In genomic region chr17:63685021-63685420, GRCh38 we compare ENCODE assay signal across 16 cellular contexts. TPM values are rescaled to one million over a fixed set of nuclear protein-coding genes. Genes with fewer than 3 reads are reported as not detected.
DNase-seq lines count a peak whose midpoint lies in the region; TF ChIP-seq lines count a peak whose summit lies in the region.
"Had no signal": no experiment of that assay in that cellular context is flagged by ENCODE, and none has a peak within 500 bp of the region (broad histone marks: within the 10 kb centered on the region; RNA-seq: fewer than 3 reads in every experiment).

No MANE protein-coding gene starts in this region.

- no peak overlapping the region for H2AFZ ChIP-seq in GM23248

- H3K4me2 ChIP-seq in GM23248 (ENCODE audit: unreplicated experiment): no peak overlapping the region

- H3K9me3 ChIP-seq in GM23248 (ENCODE audit: low read depth) (no peaks in the 10 kb centered on the region), adrenal gland (replicated peaks in 1 of 3) (no peaks in the 10 kb centered on the region), muscle layer of colon (ENCODE audit: low read length) (no peaks in the 10 kb centered on the region), stomach (no peaks in the 10 kb centered on the region)
- H3K9me3 ChIP-seq: vagina had no signal

- 45 to 48% methylated on average over 2 of the region's 2 CpGs for WGBS in GM23248 (ENCODE audit: low coverage in 1 of 2, low lambda C conversion rate in 2 of 2, missing lambda C conversion rate in 2 of 2), 2 experiments
- WGBS in adrenal gland, 4 donors: 25 to 40% (median 29%) methylated on average over 2 of the region's 2 CpGs
- 20 to 46% (median 25%) methylated on average over 2 of the region's 2 CpGs for WGBS in stomach, 5 donors

- TF ChIP-seq POLR2A in adrenal gland (IDR thresholded peaks at IDR 0.05): no peak
- no peak for TF ChIP-seq POLR2A in stomach (IDR thresholded peaks at IDR 0.05)

- H3K36me3 ChIP-seq in GM23248 (ENCODE audit: low read depth) (peaks cover 25% of the 10 kb centered on the region; the same call in 1 of the 2 replicates), adrenal gland (replicated peaks in 1 of 2) (peaks cover 0 to 47% of the 10 kb centered on the region in 2 donors), muscle layer of colon (ENCODE audit: insufficient read depth, low read length) (peaks cover 43% of the 10 kb centered on the region), stomach (peaks cover 41 to 90% (median 84%) of the 10 kb centered on the region in 4 donors)

- intact Hi-C loops in adrenal gland (cut with DNase I) (no loop called here), CD14-positive monocyte (cut with micrococcal nuclease) (no loop called here), stomach (cut with DNase I; ENCODE audit: low total_unique reads) (no loop called here)

- in situ Hi-C loops in GM23248 (cut with MboI): no loop called here
- in situ Hi-C loops in GM13976 (cut with MboI; ENCODE audit: low sequenced_read_pairs, unreplicated experiment): no loop called here

- H4K20me1 ChIP-seq in GM23248 (ENCODE audit: insufficient read depth): no peaks in the 10 kb centered on the region

- peak; percentile 32 for DNase-seq in AG08395 (ENCODE audit: low spot score)
- DNase-seq in GM23248: peak; percentile 20
- DNase-seq in adrenal gland: peak in 5 of 7 donors; percentile 50 to 69 (median 54)
- DNase-seq in CD14-positive monocyte (ENCODE audit: low spot score): no peak
- DNase-seq in GM13976 (ENCODE audit: low spot score): no peak
- DNase-seq in stomach: no peak
- no peak for DNase-seq in NCI-H2227 treated with DMSO at 0.1 percent for 48 hours (lab: John Stamatoyannopoulos, UW)
- DNase-seq: activated naive CD4-positive, alpha-beta T cell treated with anti-CD3 and anti-CD28 coated beads, Interleukin-2, amount 50 U/mL, for 16 hours; activated T-cell treated with anti-CD3 and anti-CD28 coated beads, Interleukin-2, amount 50 U/mL, for 4 hours; foreskin fibroblast; Karpas-422; NCI-H1417; NCI-H2171; SW 1271 had no signal

- H3K27ac ChIP-seq in GM23248: no peak overlapping the region
- no peak overlapping the region for H3K27ac ChIP-seq in adrenal gland
- peak overlapping the region; percentile 66 for H3K27ac ChIP-seq in muscle layer of colon (ENCODE audit: low read depth, low read length)
- H3K27ac ChIP-seq in stomach: no peak overlapping the region
- H3K27ac ChIP-seq: vagina had no signal

- peaks cover 0 to 3% (median 0%) of the 10 kb centered on the region in 7 donors for H3K9me3 Mint-ChIP-seq in CD14-positive monocyte
- H3K9me3 Mint-ChIP-seq: activated T-cell treated with anti-CD3 and anti-CD28 coated beads, Interleukin-2, amount 50 U/mL, for 4 hours had no signal

- no peak overlapping the region for H3K4me3 Mint-ChIP-seq in CD14-positive monocyte
- H3K4me3 Mint-ChIP-seq: activated T-cell treated with anti-CD3 and anti-CD28 coated beads, Interleukin-2, amount 50 U/mL, for 4 hours had no signal

- H3K36me3 Mint-ChIP-seq in CD14-positive monocyte: peaks cover 89 to 100% of the 10 kb centered on the region in 2 donors

- H3K79me2 ChIP-seq in GM23248 (ENCODE audit: insufficient read depth): no peaks in the 10 kb centered on the region

- peaks cover 0 to 3% (median 2%) of the 10 kb centered on the region in 3 donors for H3K27me3 Mint-ChIP-seq in CD14-positive monocyte (ENCODE audit: low read depth in 3 of 3)

- H3K4me3 ChIP-seq in GM23248 (no peak overlapping the region), adrenal gland (no peak overlapping the region), muscle layer of colon (ENCODE audit: low read depth in 1 of 2, low read length in 2 of 2) (no peak overlapping the region), stomach (no peak overlapping the region)
- H3K4me3 ChIP-seq: vagina had no signal

- H3F3A ChIP-seq in GM23248 (ENCODE audit: insufficient read depth): no peaks in the 10 kb centered on the region

- TF ChIP-seq CTCF in adrenal gland (IDR thresholded peaks at IDR 0.05) (no peak), CD14-positive monocyte (IDR thresholded peaks at IDR 0.05) (no peak), GM13976 (IDR thresholded peaks at IDR 0.05; ENCODE audit: borderline replicate concordance, control extremely low read depth, extremely low read depth, insufficient read depth, missing control alignments) (no peak), stomach (IDR thresholded peaks at IDR 0.05) (no peak)

- H3K27me3 ChIP-seq in GM23248 (replicated peaks; ENCODE audit: insufficient read depth) (no peaks in the 10 kb centered on the region), adrenal gland (no peaks in the 10 kb centered on the region), muscle layer of colon (ENCODE audit: control insufficient read depth in 1 of 2, insufficient read depth in 2 of 2, low read length in 2 of 2) (no peaks in the 10 kb centered on the region), stomach (no peaks in the 10 kb centered on the region)
- H3K27me3 ChIP-seq: vagina had no signal

- peak overlapping the region in 1 of 7 donors; percentile 3 for H3K27ac Mint-ChIP-seq in CD14-positive monocyte

- no peak for TF ChIP-seq EP300 in stomach (IDR thresholded peaks at IDR 0.05)

- H3K9ac ChIP-seq in GM23248 (no peak overlapping the region), muscle layer of colon (ENCODE audit: low read length) (no peak overlapping the region)

- H3K4me1 ChIP-seq in GM23248 (ENCODE audit: insufficient read depth) (peaks cover 8% of the 10 kb centered on the region; the same call in 1 of the 2 replicates), adrenal gland (replicated peaks in 1 of 2) (peaks cover 9 to 11% of the 10 kb centered on the region in 2 donors), muscle layer of colon (ENCODE audit: insufficient read depth, low read length) (peaks cover 61% of the 10 kb centered on the region), stomach (peaks cover 3 to 45% (median 22%) of the 10 kb centered on the region in 4 donors)

- peaks cover 18% of the 10 kb centered on the region for H3K4me1 Mint-ChIP-seq in CD14-positive monocyte

- no peaks in the 10 kb centered on the region for H3K9me2 ChIP-seq in GM23248 (ENCODE audit: insufficient read depth)

RNA-seq across cellular contexts. Expression of gene LIMD2, which starts 14.9 kb away (rescaled TPM):
- total RNA-seq in GM23248 (2014; rRNA removed; shearing (Covaris generic)): 9.1 and 14.0 TPM in 2 replicates
- 13.6 and 15.8 TPM in 2 replicates for polyA plus RNA-seq in GM23248 (2016; fragmentation: Nextera tagmentation; extraction: Ambion mirVana)
- total RNA-seq in adrenal gland: 10 to 100 TPM in 7 of 8 donors, 1 to 10 TPM in 1; 6.3 to 20.1 (median 12.0) TPM
- polyA plus RNA-seq in adrenal gland: 10 to 100 TPM in 2 of 3 donors, 1 to 10 TPM in 1; 2.5 to 76.3 (median 34.6) TPM
- polyA plus RNA-seq in CD14-positive monocyte: 100 to 1,000 TPM; 315 to 334 TPM
- total RNA-seq in stomach: 10 to 100 TPM in 2 of 5 donors, 1 to 10 TPM in 3; 4.9 to 27.2 (median 9.6) TPM
- polyA plus RNA-seq in stomach: 10 to 100 TPM; 12.0 to 21.0 (median 20.2) TPM

RNA-seq across cellular contexts. Expression of gene STRADA, which starts 56.6 kb away (rescaled TPM):
- 13.9 and 15.7 TPM in 2 replicates for total RNA-seq in GM23248 (2014; rRNA removed; shearing (Covaris generic))
- polyA plus RNA-seq in GM23248 (2016; fragmentation: Nextera tagmentation; extraction: Ambion mirVana) (21.6 and 22.3 TPM in 2 replicates), adrenal gland (10 to 100 TPM; 34.5 to 67.6 (median 53.9) TPM), CD14-positive monocyte (10 to 100 TPM; 12.5 to 19.8 TPM), stomach (10 to 100 TPM in 2 of 3 donors, 1 to 10 TPM in 1; 9.8 to 17.7 (median 12.6) TPM)
- total RNA-seq in adrenal gland (10 to 100 TPM; 16.7 to 91.1 (median 37.5) TPM), stomach (10 to 100 TPM; 15.8 to 56.2 (median 31.3) TPM)

Comparison
In these comparisons a context has a peak if more than half of its experiments do, and no peak if none do; other contexts are left out.
1. DNase-seq: peak in AG08395 (single experiment), GM23248 (single experiment) and adrenal gland (5 of 7); none in CD14-positive monocyte (single experiment), GM13976 (single experiment), stomach (single experiment) and NCI-H2227 treated with DMSO at 0.1 percent for 48 hours (single experiment).
2. RNA of gene LIMD2, which starts 14.9 kb away (polyA plus RNA-seq): 315 to 334 TPM in CD14-positive monocyte; 2.5 to 76.3 TPM in adrenal gland, 12.0 to 21.0 TPM in stomach and 13.6 to 15.8 TPM in GM23248; every median in the first group is over 4 times any median in the second.